Comparison of ENCODE assay signal across 13 cellular contexts in genomic region chr1:43796111-43796581, GRCh38.
DNase-seq lines count a peak whose midpoint lies in the region; ATAC-seq and TF ChIP-seq lines count a peak whose summit lies in the region.
"Had no signal": no experiment of that assay in that cellular context is flagged by ENCODE, and none has a peak within 500 bp of the region (broad histone marks: within the 10 kb centered on the region; RNA-seq: fewer than 3 reads in every experiment).

No MANE protein-coding gene starts in this region.

- H3K36me3 Mint-ChIP-seq in MCF 10A (ENCODE audit: insufficient read depth, unreplicated experiment), result peaks cover 7% of the 10 kb centered on the region

- no peaks in the 10 kb centered on the region for H3K9me3 ChIP-seq in breast epithelium
- H3K9me3 ChIP-seq: ascending aorta, esophagus muscularis mucosa had no signal

- no peak for TF ChIP-seq POLR2A in breast epithelium (IDR thresholded peaks at IDR 0.05)

- ATAC-seq in HG03342 (IDR thresholded peaks at IDR 0.05; ENCODE audit: unreplicated experiment), result no peak
- ATAC-seq: T-helper 17 cell had no signal

- DNase-seq in MCF 10A (ENCODE audit: unreplicated experiment) (peak; percentile 45), breast epithelium (ENCODE audit: low spot score in 2 of 2) (no peak), RPMI8226 (peak; percentile 33), foreskin melanocyte (peak; percentile 29), islet precursor cell (no peak), GM19238 (ENCODE audit: insufficient read length, low spot score) (no peak)
- DNase-seq in activated CD4-positive, alpha-beta T cell treated with anti-CD3 and anti-CD28 coated beads, Interleukin-2, amount 50 U/mL, for 48 hours, result no peak
- DNase-seq: NCI-H748 treated with DMSO at 0.1 percent for 48 hours, T-helper 17 cell had no signal

- H3K36me3 ChIP-seq in breast epithelium, result no peaks in the 10 kb centered on the region

- no peaks in the 10 kb centered on the region for H3K4me1 ChIP-seq in breast epithelium
- H3K4me1 ChIP-seq: ascending aorta had no signal

- H3K27me3 Mint-ChIP-seq in MCF 10A (ENCODE audit: insufficient read depth, unreplicated experiment), result no peaks in the 10 kb centered on the region
- H3K27me3 Mint-ChIP-seq: T-helper 17 cell had no signal

- H3K27ac Mint-ChIP-seq in MCF 10A (ENCODE audit: low read depth, unreplicated experiment), result no peak overlapping the region
- H3K27ac Mint-ChIP-seq: T-helper 17 cell had no signal

- peaks cover 5% of the 10 kb centered on the region for H3K4me1 Mint-ChIP-seq in MCF 10A (ENCODE audit: insufficient read depth, unreplicated experiment)
- H3K4me1 Mint-ChIP-seq: T-helper 17 cell had no signal

- no peak overlapping the region for H3K4me3 Mint-ChIP-seq in MCF 10A (ENCODE audit: unreplicated experiment)
- H3K4me3 Mint-ChIP-seq: T-helper 17 cell had no signal

- no peak overlapping the region for H3K27ac ChIP-seq in breast epithelium
- H3K27ac ChIP-seq: ascending aorta, esophagus muscularis mucosa had no signal

- TF ChIP-seq CTCF in MCF 10A (IDR thresholded peaks at IDR 0.05; ENCODE audit: unreplicated experiment) (no peak), breast epithelium (IDR thresholded peaks at IDR 0.05) (no peak)

- H3K4me3 ChIP-seq in breast epithelium, result no peak overlapping the region
- H3K4me3 ChIP-seq: ascending aorta, esophagus muscularis mucosa, lung had no signal

- BruUV-seq in MCF 10A (replicated peaks; lab: Mats Ljungman, UMichigan), result no TSS peak

- CTCF ChIA-PET in MCF 10A (lab: Yijun Ruan, JAX), result no interaction called here

- H3K9me3 Mint-ChIP-seq in MCF 10A (ENCODE audit: unreplicated experiment), result no peaks in the 10 kb centered on the region

- POLR2A ChIA-PET in MCF 10A (lab: Yijun Ruan, JAX), result interaction anchor here (0.5 to 0.7 kb wide), 3 partner anchors 22 to 97 kb away, joined by 3 to 4 read pairs (median 3); no protein-coding TSS in a partner anchor

- H3K27me3 ChIP-seq in breast epithelium, result no peaks in the 10 kb centered on the region
- H3K27me3 ChIP-seq: ascending aorta, esophagus muscularis mucosa had no signal

- intact Hi-C loops in MCF 10A (cut with micrococcal nuclease) (no loop called here), breast epithelium (cut with DNase I; ENCODE audit: low total_unique reads) (no loop called here)

Comparison
In these comparisons a context has a peak if more than half of its experiments do, and no peak if none do; other contexts are left out.
1. DNase-seq: peak in MCF 10A (single experiment), RPMI8226 (single experiment) and foreskin melanocyte (single experiment); none in breast epithelium (0 of 2), activated CD4-positive, alpha-beta T cell treated with anti-CD3 and anti-CD28 coated beads, Interleukin-2, amount 50 U/mL, for 48 hours (0 of 2), islet precursor cell (single experiment) and GM19238 (single experiment).